In the genomic region with DNA sequence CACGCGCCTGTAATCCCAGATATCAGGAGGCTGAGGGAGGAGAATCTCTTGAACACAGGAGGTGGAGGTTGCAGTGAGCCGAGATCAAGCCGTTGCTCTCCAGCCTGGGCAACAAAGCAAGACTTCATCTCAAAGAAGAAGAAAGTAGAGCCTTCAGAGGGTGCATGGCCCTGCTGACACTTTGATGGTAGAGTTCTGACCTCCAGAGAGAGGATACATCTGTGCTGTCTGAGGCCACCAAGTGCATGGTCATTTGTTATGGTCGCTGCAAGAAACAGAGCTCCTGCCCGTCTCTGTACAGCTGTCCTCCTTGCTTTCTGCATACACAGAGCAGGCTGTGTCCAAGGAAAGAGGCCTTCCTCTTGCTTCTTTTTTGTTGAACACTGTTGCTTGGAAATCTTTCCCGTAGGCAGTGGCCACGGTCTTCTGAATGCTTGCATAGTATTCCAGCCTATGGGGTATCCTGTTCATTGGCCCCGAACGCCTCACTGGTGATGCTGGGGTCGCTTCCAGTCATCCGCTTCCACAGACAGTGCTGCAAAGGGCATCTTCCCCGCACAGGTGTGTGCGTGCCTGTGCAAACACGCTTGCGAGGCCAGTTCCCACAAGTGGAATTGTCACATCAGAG, we compare ENCODE assay signal across 1 cellular context.
TF ChIP-seq lines count a peak whose summit lies in the region.

No MANE protein-coding gene starts in this region.

TF ChIP-seq in H1, 55 proteins besides CTCF, POLR2A, EP300 and RAD21 (continued from another document):
- TF ChIP-seq, protein P1, sequence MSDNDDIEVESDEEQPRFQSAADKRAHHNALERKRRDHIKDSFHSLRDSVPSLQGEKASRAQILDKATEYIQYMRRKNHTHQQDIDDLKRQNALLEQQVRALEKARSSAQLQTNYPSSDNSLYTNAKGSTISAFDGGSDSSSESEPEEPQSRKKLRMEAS (IDR thresholded peaks at IDR 0.05) = no peak
- TF ChIP-seq RFX5 (IDR thresholded peaks at IDR 0.05; ENCODE audit: borderline replicate concordance, low read depth, low read length) (no peak), GABPA (IDR thresholded peaks at IDR 0.05; ENCODE audit: borderline replicate concordance, insufficient read depth, low read length) (no peak), SP1 (IDR thresholded peaks at IDR 0.05; ENCODE audit: low read depth, low read length) (no peak), KDM1A (IDR thresholded peaks at IDR 0.05; ENCODE audit: borderline replicate concordance, low read length) (no peak), BACH1 (IDR thresholded peaks at IDR 0.05; ENCODE audit: low read length) (no peak), TAF1 (IDR thresholded peaks at IDR 0.05; ENCODE audit: low read depth, low read length) (no peak), EGR1 (IDR thresholded peaks at IDR 0.05; ENCODE audit: borderline replicate concordance, low read depth, low read length) (no peak), KDM5A (IDR thresholded peaks at IDR 0.05; ENCODE audit: low read length) (no peak), BCL11A (IDR thresholded peaks at IDR 0.05; ENCODE audit: low read depth in 2 of 2, low read length in 2 of 2) (no peak), RBBP5 (IDR thresholded peaks at IDR 0.05; ENCODE audit: borderline replicate concordance, low read depth, low read length) (no peak), EZH2 (IDR thresholded peaks at IDR 0.05; ENCODE audit: low read depth, low read length, severe bottlenecking) (no peak), POU5F1 (IDR thresholded peaks at IDR 0.05; ENCODE audit: low read depth, low read length) (no peak), CHD1 (IDR thresholded peaks at IDR 0.05; ENCODE audit: low read depth, low read length) (no peak)
- TF ChIP-seq, protein P2, sequence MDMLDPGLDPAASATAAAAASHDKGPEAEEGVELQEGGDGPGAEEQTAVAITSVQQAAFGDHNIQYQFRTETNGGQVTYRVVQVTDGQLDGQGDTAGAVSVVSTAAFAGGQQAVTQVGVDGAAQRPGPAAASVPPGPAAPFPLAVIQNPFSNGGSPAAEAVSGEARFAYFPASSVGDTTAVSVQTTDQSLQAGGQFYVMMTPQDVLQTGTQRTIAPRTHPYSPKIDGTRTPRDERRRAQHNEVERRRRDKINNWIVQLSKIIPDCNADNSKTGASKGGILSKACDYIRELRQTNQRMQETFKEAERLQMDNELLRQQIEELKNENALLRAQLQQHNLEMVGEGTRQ (IDR thresholded peaks at IDR 0.05; ENCODE audit: low read length) = no peak
TF ChIP-seq in H1: peak in this region for 0.
